Comparison of ENCODE assay signal across 20 cellular contexts in the genomic region with DNA sequence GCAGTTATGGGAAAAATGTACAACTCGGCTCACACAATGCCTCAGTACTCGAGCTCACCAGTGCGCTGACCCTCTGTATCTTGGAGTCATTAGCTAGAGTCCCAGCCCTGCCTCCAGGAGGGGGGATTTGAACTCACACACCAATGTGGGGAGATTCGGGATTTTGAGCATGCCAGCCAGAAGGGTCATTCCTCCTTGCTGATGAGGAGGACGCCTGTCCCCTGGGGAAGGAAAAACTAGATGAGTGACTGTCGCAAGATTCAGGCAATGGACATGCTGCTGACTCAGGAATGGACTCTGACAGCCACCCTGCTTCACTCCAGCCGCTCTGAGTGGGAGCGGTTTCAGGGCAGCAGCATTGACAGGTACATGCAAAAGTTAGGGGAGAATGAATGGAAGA. TPM values are rescaled to one million over a fixed set of nuclear protein-coding genes. Genes with fewer than 3 reads are reported as not detected.
DNase-seq lines count a peak whose midpoint lies in the region; ATAC-seq, FAIRE-seq and TF ChIP-seq lines count a peak whose summit lies in the region.
"Had no signal": no experiment of that assay in that cellular context is flagged by ENCODE, and none has a peak within 500 bp of the region (broad histone marks: within the 10 kb centered on the region; RNA-seq: fewer than 3 reads in every experiment).

No MANE protein-coding gene starts in this region.

- TF ChIP-seq EP300 in HepG2 (IDR thresholded peaks at IDR 0.05; ENCODE audit: low read depth in 2 of 2, low read length in 2 of 2), result no peak
- no peak for TF ChIP-seq EP300 in HepG2 (CRISPR knock-in tag; IDR thresholded peaks at IDR 0.05; ENCODE audit: borderline replicate concordance)

- H3K9me3 Mint-ChIP-seq in WTC11, result no peaks in the 10 kb centered on the region
- H3K9me3 Mint-ChIP-seq: H9 had no signal

- no TSS peak for BruUV-seq in HepG2 (replicated peaks; lab: Mats Ljungman, UMichigan)

- no peak overlapping the region for H3K4me3 Mint-ChIP-seq in WTC11
- H3K4me3 Mint-ChIP-seq: H9 had no signal

- 91% methylated on average over 8 of the region's 8 CpGs for WGBS in HepG2 (ENCODE audit: low lambda C conversion rate)

- H3K27me3 Mint-ChIP-seq in WTC11 (ENCODE audit: low read depth), result peaks cover 5% of the 10 kb centered on the region; the same call in 1 of the 2 replicates

- H3K36me3 ChIP-seq in HepG2 (replicated peaks in 1 of 2; ENCODE audit: control insufficient read depth in 1 of 2, insufficient read depth in 2 of 2, low read length in 2 of 2), result no peaks in the 10 kb centered on the region; a peak in 1 of 5 replicates
- H3K36me3 ChIP-seq: BLaER1 had no signal

- no peak overlapping the region for H3K27ac ChIP-seq in HepG2 (ENCODE audit: extremely low read length, insufficient read depth, low read length)
- H3K27ac ChIP-seq: BLaER1 had no signal

- in situ Hi-C loops in HepG2 (cut with HindIII; ENCODE audit: extremely low pct_ligation_motif_present, low pct_unique_long_range_greater_than_20kb), result no loop called here

- peaks cover 18% of the 10 kb centered on the region for H3K4me1 ChIP-seq in HepG2 (ENCODE audit: insufficient read depth, low read length)
- H3K4me1 ChIP-seq: BLaER1 had no signal

- TF ChIP-seq RAD21 in HepG2 (CRISPR knock-in tag; IDR thresholded peaks at IDR 0.05), result no peak

- no peak for TF ChIP-seq CTCF in WTC11 (IDR thresholded peaks at IDR 0.05)
- TF ChIP-seq CTCF in HepG2 (CRISPR knock-in tag; IDR thresholded peaks at IDR 0.05), result no peak

- no peak overlapping the region for H3K4me3 ChIP-seq in HepG2 (replicated peaks in 1 of 3; ENCODE audit: insufficient read depth in 1 of 3, low read depth in 2 of 3, low read length in 3 of 3)
- H3K4me3 ChIP-seq: BLaER1 had no signal

- no peaks in the 10 kb centered on the region for H3K27me3 ChIP-seq in HepG2 (ENCODE audit: control insufficient read depth in 1 of 2, insufficient read depth in 2 of 2, low read length in 2 of 2)
- H3K27me3 ChIP-seq: BLaER1 had no signal

- CTCF ChIA-PET in WTC11 (lab: Charles Lee) (no interaction called here), HepG2 (lab: Yijun Ruan, JAX; ENCODE audit: low intra/inter-chr PET ratio, low total read pairs) (no interaction called here)

- no peaks in the 10 kb centered on the region; the same call in 1 of the 2 replicates for H4K20me1 ChIP-seq in HepG2 (ENCODE audit: insufficient read depth, low read length)
- H4K20me1 ChIP-seq: BLaER1 had no signal

- no peak overlapping the region for H3K9ac ChIP-seq in HepG2 (ENCODE audit: insufficient read depth, low read depth, low read length)
- H3K9ac ChIP-seq: BLaER1 had no signal

- TF ChIP-seq POLR2A in HepG2 (IDR thresholded peaks at IDR 0.05; ENCODE audit: insufficient read depth in 1 of 2, low read depth in 2 of 2, low read length in 2 of 2), result no peak

- POLR2A ChIA-PET in WTC11 (lab: Charles Lee), result no interaction called here
- POLR2A ChIA-PET in HepG2 (lab: Yijun Ruan, JAX), result no interaction called here

- no peak for FAIRE-seq in HepG2 (lab: Jason Lieb, UNC)
- FAIRE-seq: HTR-8/SVneo, RCC 7860 had no signal

- no peaks in the 10 kb centered on the region for H3K36me3 Mint-ChIP-seq in WTC11

- H3K27ac Mint-ChIP-seq in WTC11, result no peak overlapping the region
- H3K27ac Mint-ChIP-seq: H9 had no signal

- no peak overlapping the region for H2AFZ ChIP-seq in HepG2 (ENCODE audit: low read length)

- peaks cover 62% of the 10 kb centered on the region for H3K4me1 Mint-ChIP-seq in WTC11

- DNase-seq in NCI-H82 (lab: John Stamatoyannopoulos, UW), result peak; percentile 22
- DNase-seq in NCI-H82 treated with DMSO at 0.1 percent for 48 hours (lab: John Stamatoyannopoulos, UW; ENCODE audit: unreplicated experiment), result no peak
- no peak for DNase-seq in WTC11 (ENCODE audit: low spot score)
- DNase-seq in HepG2 (ENCODE audit: low spot score), result no peak
- DNase-seq in retina, result peak; percentile 57
- no peak for DNase-seq in HCEC 1CT
- DNase-seq: 8988T, DMS153, H9, NCI-H1092, NCI-H1694, NCI-H2107, NCI-H446, NCI-H774, SHP77 had no signal

- peaks cover 49% of the 10 kb centered on the region for H3K79me2 ChIP-seq in HepG2 (ENCODE audit: insufficient read depth, low read length)

- ATAC-seq in WTC11 (peak; percentile 38; the same call in 1 of the 2 replicates), HepG2 (0 out of 3 replicates have a peak, but pooled peaks have one; percentile 34), GM19395 (IDR thresholded peaks at IDR 0.05; ENCODE audit: unreplicated experiment) (no peak), GM21390 (IDR thresholded peaks at IDR 0.05; ENCODE audit: unreplicated experiment) (no peak)

- intact Hi-C loops in HepG2 (cut with micrococcal nuclease; ENCODE audit: unreplicated experiment), result loop anchor here (5.0 kb wide), 1 partner anchor 48 kb away; no protein-coding TSS in a partner anchor

- no peaks in the 10 kb centered on the region for H3K9me3 ChIP-seq in HepG2 (ENCODE audit: low read length)
- H3K9me3 ChIP-seq: BLaER1 had no signal

- no peak overlapping the region for H3K4me2 ChIP-seq in HepG2 (ENCODE audit: low read depth, low read length)
- H3K4me2 ChIP-seq: BLaER1 had no signal

TF ChIP-seq in WTC11, 78 proteins besides CTCF, POLR2A, EP300 and RAD21:
- no peak for TF ChIP-seq ELF4 (CRISPR knock-in tag; IDR thresholded peaks at IDR 0.05; ENCODE audit: low read depth)
TF ChIP-seq in WTC11: peak in this region for 0.

TF ChIP-seq in HepG2, 621 proteins besides CTCF, POLR2A, EP300 and RAD21:
- no peak for TF ChIP-seq ZSCAN22 (CRISPR knock-in tag; IDR thresholded peaks at IDR 0.05)
- TF ChIP-seq MAFK (conservative IDR thresholded peaks at IDR 0.05 in 1 of 2, IDR thresholded peaks at IDR 0.05 in 1 of 2; ENCODE audit: low read length in 2 of 2), result peak; percentile 8 to 11; a peak in 3 of 4 replicates

RNA-seq across cellular contexts. Expression of gene FIGN, which starts 20.6 kb away (rescaled TPM):
- total RNA-seq in WTC11 (2021), result 19.4 to 23.8 TPM (median 23.1 TPM) in 3 replicates
- 6.6 and 11.6 TPM in 2 replicates for total RNA-seq in HepG2 (2016; rRNA removed; fragmentation: Illumina TruSeq; extraction: Trizol)
- 0.81 and 1.4 TPM in 2 replicates for total RNA-seq in HepG2 (2016; cell fraction: cytosol; rRNA removed; fragmentation: Illumina TruSeq; extraction: Trizol; ENCODE audit: low read depth)
- total RNA-seq in HepG2 (2016; cell fraction: insoluble cytoplasmic fraction; rRNA removed; fragmentation: Illumina TruSeq; extraction: Trizol), result 6.1 and 11.5 TPM in 2 replicates
- 3.7 and 3.9 TPM in 2 replicates for total RNA-seq in HepG2 (2016; cell fraction: membrane; rRNA removed; fragmentation: Illumina TruSeq; extraction: Trizol)
- total RNA-seq in HepG2 (2016; cell fraction: nucleus; rRNA removed; fragmentation: Illumina TruSeq; extraction: Trizol), result 13.5 and 18.6 TPM in 2 replicates
- 5.3 and 6.7 TPM in 2 replicates for polyA plus RNA-seq in HepG2 (2011; rRNA removed)
- polyA plus RNA-seq in HepG2 (2011; cell fraction: cytosol; rRNA removed), result 2.8 and 3.5 TPM in 2 replicates
- polyA plus RNA-seq in HepG2 (2011; cell fraction: nucleus; rRNA removed), result 8.1 and 9.8 TPM in 2 replicates
- polyA plus RNA-seq in HepG2 (2012), result 5.9 and 7.7 TPM in 2 replicates
- polyA plus RNA-seq in HepG2 (2016; cell fraction: cytosol; fragmentation: Illumina TruSeq; extraction: Trizol; ENCODE audit: low read depth), result 0.47 and 0.76 TPM in 2 replicates
- 6.4 and 6.6 TPM in 2 replicates for polyA plus RNA-seq in HepG2 (2016; cell fraction: insoluble cytoplasmic fraction; fragmentation: Illumina TruSeq; extraction: Trizol; ENCODE audit: low read depth)
- polyA plus RNA-seq in HepG2 (2016; cell fraction: membrane; fragmentation: Illumina TruSeq; extraction: Trizol; ENCODE audit: low read depth), result 1.2 and 1.3 TPM in 2 replicates
- polyA plus RNA-seq in HepG2 (2016; cell fraction: nucleus; fragmentation: Illumina TruSeq; extraction: Trizol; ENCODE audit: insufficient read depth, low read depth), result 12.1 and 13.6 TPM in 2 replicates
- 6.0 and 12.1 TPM in 2 replicates for polyA minus RNA-seq in HepG2 (2011; rRNA and poly(A)+ RNA removed; ENCODE audit: low replicate concordance)
- polyA minus RNA-seq in HepG2 (2011; cell fraction: cytosol; rRNA and poly(A)+ RNA removed), result 6.7 TPM in 2 replicates
- 21.6 and 30.1 TPM in 2 replicates for polyA minus RNA-seq in HepG2 (2011; cell fraction: nucleus; rRNA and poly(A)+ RNA removed)

Comparison
In these comparisons a context has a peak if more than half of its experiments do, and no peak if none do; other contexts are left out.
1. DNase-seq: peak in NCI-H82 (single experiment) and retina (single experiment); none in NCI-H82 treated with DMSO at 0.1 percent for 48 hours (single experiment), WTC11 (single experiment), HepG2 (single experiment) and HCEC 1CT (single experiment).
2. ATAC-seq: peak in WTC11 (single experiment) and HepG2 (single experiment); none in GM19395 (single experiment) and GM21390 (single experiment).